21 cellular contexts compared by ENCODE assay signal in genomic region chr7:152365982-152366603, GRCh38.
DNase-seq lines count a peak whose midpoint lies in the region; ATAC-seq, FAIRE-seq and TF ChIP-seq lines count a peak whose summit lies in the region.
"Had no signal": no experiment of that assay in that cellular context is flagged by ENCODE, and none has a peak within 500 bp of the region (broad histone marks: within the 10 kb centered on the region; RNA-seq: fewer than 3 reads in every experiment).

No MANE protein-coding gene starts in this region.

- H3K36me3 Mint-ChIP-seq in astrocyte (ENCODE audit: low read depth, unreplicated experiment) (no peaks in the 10 kb centered on the region), nephron progenitor cell (ENCODE audit: low read depth) (peaks cover 36% of the 10 kb centered on the region)

- POLR2A ChIA-PET in SK-N-SH (lab: Yijun Ruan, JAX) = no interaction called here

- no peaks in the 10 kb centered on the region for H3K9me2 ChIP-seq in SK-N-SH

- H3K27me3 Mint-ChIP-seq in astrocyte (ENCODE audit: low read depth, unreplicated experiment) = no peaks in the 10 kb centered on the region
- no peaks in the 10 kb centered on the region for H3K27me3 Mint-ChIP-seq in nephron progenitor cell (ENCODE audit: low read depth, poor library complexity)

- H3K9me3 Mint-ChIP-seq in astrocyte (ENCODE audit: unreplicated experiment) (no peaks in the 10 kb centered on the region), nephron progenitor cell (peaks cover 14% of the 10 kb centered on the region)

- H3K9ac ChIP-seq in SK-N-SH = no peak overlapping the region
- no peak overlapping the region for H3K9ac ChIP-seq in astrocyte (ENCODE audit: low read length)
- H3K9ac ChIP-seq: GM23248 had no signal

- TF ChIP-seq CTCF in SK-N-SH (IDR thresholded peaks at IDR 0.05) (no peak), astrocyte (IDR thresholded peaks at IDR 0.05; ENCODE audit: insufficient read depth, low read depth, low read length) (no peak), nephron progenitor cell (IDR thresholded peaks at IDR 0.05) (no peak), lower leg skin (IDR thresholded peaks at IDR 0.05) (no peak)

- TF ChIP-seq EP300 in SK-N-SH (IDR thresholded peaks at IDR 0.05; ENCODE audit: borderline replicate concordance in 1 of 2, low read depth in 1 of 2, low read length in 1 of 2) = no peak

- no peaks in the 10 kb centered on the region for H3F3A ChIP-seq in SK-N-SH (replicated peaks; ENCODE audit: insufficient read depth)

- H3K27ac Mint-ChIP-seq in astrocyte (ENCODE audit: unreplicated experiment) (no peak overlapping the region), nephron progenitor cell (peak overlapping the region; percentile 71)

- H3K27me3 ChIP-seq in SK-N-SH (ENCODE audit: insufficient read depth) (no peaks in the 10 kb centered on the region), astrocyte (ENCODE audit: insufficient read depth, low read length) (no peaks in the 10 kb centered on the region)

- no peaks in the 10 kb centered on the region for H3K36me3 ChIP-seq in SK-N-SH (replicated peaks in 1 of 2; ENCODE audit: control insufficient read depth in 1 of 2, insufficient read depth in 2 of 2, low read length in 1 of 2)
- H3K36me3 ChIP-seq in astrocyte (ENCODE audit: insufficient read depth, low read length) = no peaks in the 10 kb centered on the region

- no peak for TF ChIP-seq POLR2A in lower leg skin (IDR thresholded peaks at IDR 0.05)

- 95% methylated on average over 6 of the region's 6 CpGs for WGBS in SK-N-SH (ENCODE audit: low lambda C conversion rate)
- WGBS in lower leg skin, 2 donors = 94 to 95% methylated on average over 6 of the region's 6 CpGs

- CTCF ChIA-PET in SK-N-SH (lab: Yijun Ruan, JAX) = interaction anchor here (1.1 to 1.7 kb wide), 2 partner anchors 13 to 98 kb away, joined by 3 to 4 read pairs; no protein-coding TSS in a partner anchor

- no peak for DNase-seq in SK-N-SH
- no peak for DNase-seq in astrocyte (ENCODE audit: low read depth)
- no peak for DNase-seq in nephron progenitor cell
- no peak for DNase-seq in NCI-H2081 (lab: John Stamatoyannopoulos, UW)
- DNase-seq in COLO668 (lab: John Stamatoyannopoulos, UW; ENCODE audit: unreplicated experiment) = no peak
- no peak for DNase-seq in lower leg skin (ENCODE audit: low spot score in 2 of 2)
- DNase-seq: DMS153, DND-41, GM23248, Kasumi-1, NCI-H1092 treated with DMSO at 0.1 percent for 48 hours, NCI-H1436, NCI-H187, NCI-H2171 treated with DMSO at 0.1 percent for 48 hours, NCI-H345, NCI-H524, NCI-H748 treated with DMSO at 0.1 percent for 48 hours had no signal

- H4K20me1 ChIP-seq in SK-N-SH (ENCODE audit: insufficient read depth) (peaks cover 96% of the 10 kb centered on the region), astrocyte (ENCODE audit: insufficient read depth, low read length) (peaks cover 94% of the 10 kb centered on the region)

- H3K4me1 Mint-ChIP-seq in astrocyte (ENCODE audit: low read depth, unreplicated experiment) (peaks cover 17% of the 10 kb centered on the region), nephron progenitor cell (peaks cover 17% of the 10 kb centered on the region)

- H3K4me1 ChIP-seq in SK-N-SH (ENCODE audit: control insufficient read depth in 1 of 2, insufficient read depth in 2 of 2, low read depth in 1 of 2, low read length in 1 of 2) (peaks cover 7 to 12% of the 10 kb centered on the region in 2 experiments; a peak in 2 of 4 replicates), astrocyte (ENCODE audit: insufficient read depth, low read length) (no peaks in the 10 kb centered on the region)

- H2AFZ ChIP-seq in SK-N-SH (ENCODE audit: low read depth) (no peak overlapping the region), astrocyte (ENCODE audit: low read depth, low read length) (no peak overlapping the region)
- H2AFZ ChIP-seq: GM23248 had no signal

- no peak for ATAC-seq in SK-N-SH treated with all-trans-retinoic acid at 6 μM for 48 hours
- ATAC-seq: HepG2 had no signal

- H3K79me2 ChIP-seq in SK-N-SH (ENCODE audit: insufficient read depth) (peaks cover 100% of the 10 kb centered on the region), astrocyte (ENCODE audit: insufficient read depth, low read length) (peaks cover 97% of the 10 kb centered on the region)

- no peaks in the 10 kb centered on the region for H3K9me3 ChIP-seq in SK-N-SH
- H3K9me3 ChIP-seq in astrocyte (ENCODE audit: insufficient read depth, low read depth, low read length) = no peaks in the 10 kb centered on the region

- no peak overlapping the region for H3K4me2 ChIP-seq in SK-N-SH
- peak overlapping the region; percentile 11 for H3K4me2 ChIP-seq in astrocyte (ENCODE audit: low read length)

- no peak for TF ChIP-seq RAD21 in SK-N-SH (IDR thresholded peaks at IDR 0.05; ENCODE audit: low read length)

- no peak overlapping the region for H3K4me3 Mint-ChIP-seq in astrocyte (ENCODE audit: unreplicated experiment)
- H3K4me3 Mint-ChIP-seq in nephron progenitor cell = no peak overlapping the region

- intact Hi-C loops in lower leg skin (cut with DNase I; ENCODE audit: low total_unique reads) = no loop called here

- H3K4me3 ChIP-seq in SK-N-SH (ENCODE audit: low read depth in 2 of 2, low read length in 1 of 2) = no peak overlapping the region
- no peak overlapping the region for H3K4me3 ChIP-seq in astrocyte (ENCODE audit: insufficient read depth, low read depth, low read length)
- no peak overlapping the region for H3K4me3 ChIP-seq in lower leg skin (ENCODE audit: low read depth, poor library complexity, severe bottlenecking)
- H3K4me3 ChIP-seq: GM23248 had no signal

- no peak for FAIRE-seq in astrocyte (lab: Jason Lieb, UNC)
- FAIRE-seq: GM12892, HepG2 had no signal

- peak overlapping the region in 1 of 2 experiments; percentile 1; a peak in 1 of 4 replicates for H3K27ac ChIP-seq in SK-N-SH (ENCODE audit: low read depth in 2 of 2, low read length in 1 of 2)
- H3K27ac ChIP-seq in astrocyte (ENCODE audit: low read depth, low read length) = no peak overlapping the region
- H3K27ac ChIP-seq: 22Rv1, GM23248 had no signal

TF ChIP-seq in SK-N-SH treated with all-trans-retinoic acid at 6 μM for 48 hours, 23 proteins besides CTCF, POLR2A, EP300 and RAD21:
- no peak for TF ChIP-seq ZNF565 (CRISPR knock-in tag; conservative IDR thresholded peaks at IDR 0.05; ENCODE audit: low read depth)
- TF ChIP-seq ZNF8 (CRISPR knock-in tag; IDR thresholded peaks at IDR 0.05) = peak; percentile 87

TF ChIP-seq in SK-N-SH, 30 proteins besides CTCF, POLR2A, EP300 and RAD21:
- TF ChIP-seq RCOR1 (IDR thresholded peaks at IDR 0.05; ENCODE audit: low read length) = no peak
- no peak for TF ChIP-seq EZH2phosphoT487 (IDR thresholded peaks at IDR 0.05; ENCODE audit: borderline replicate concordance, low read depth)
